31 cellular contexts compared by ENCODE assay signal in genomic region chr14:49089078-49089477, GRCh38.
"Had no signal": no experiment of that assay in that cellular context is flagged by ENCODE, and none has a peak within 500 bp of the region (broad histone marks: within the 10 kb centered on the region; RNA-seq: fewer than 3 reads in every experiment).

No MANE protein-coding gene starts in this region.

- H3K27me3 ChIP-seq: brain microvascular endothelial cell, dorsolateral prefrontal cortex, esophagus muscularis mucosa, foreskin keratinocyte, gastrocnemius medialis, heart left ventricle had no signal

- ATAC-seq: activated CD4-positive, CD25-positive, alpha-beta regulatory T cell treated with anti-CD3 and anti-CD28 coated beads, Interleukin-2, amount 50 U/mL, for 24 hours; activated CD8-positive, alpha-beta T cell treated with anti-CD3 and anti-CD28 coated beads for 36 hours; activated T-cell treated with anti-CD3 and anti-CD28 coated beads, Interleukin-2, amount 50 U/mL, for 4 hours; activated T-helper 17 cell treated with anti-CD3 and anti-CD28 coated beads, Interleukin-2, amount 50 U/mL, for 72 hours; foreskin keratinocyte; gastrocnemius medialis; heart left ventricle; T-helper 17 cell had no signal

- H3K4me3 ChIP-seq: coronary artery, dorsolateral prefrontal cortex, esophagus muscularis mucosa, gastrocnemius medialis, heart left ventricle had no signal

- DNase-seq: activated B cell treated with CpG ODN at 0.5 μM for 24 hours; activated CD4-positive, alpha-beta T cell treated with anti-CD3 and anti-CD28 coated beads for 48 hours; activated CD4-positive, alpha-beta T cell treated with anti-CD3 and anti-CD28 coated beads, Interleukin-2, amount 50 U/mL, for 1 hour; activated CD4-positive, alpha-beta T cell treated with anti-CD3 and anti-CD28 coated beads, Interleukin-2, amount 50 U/mL, for 48 hours; activated CD8-positive, alpha-beta memory T cell treated with anti-CD3 and anti-CD28 coated beads for 24 hours; activated CD8-positive, alpha-beta T cell treated with anti-CD3 and anti-CD28 coated beads for 36 hours; activated effector memory CD4-positive, alpha-beta T cell treated with Interleukin-2 at 50 U/mL for 16 hours; activated gamma-delta T cell treated with Interleukin-2 at 50 U/mL for 16 hours; activated naive CD4-positive, alpha-beta T cell treated with anti-CD3 and anti-CD28 coated beads, Interleukin-2, amount 50 U/mL, for 16 hours; activated naive CD4-positive, alpha-beta T cell treated with Interleukin-2 at 50 U/mL for 16 hours; activated T-cell treated with anti-CD3 and anti-CD28 coated beads, Interleukin-2, amount 50 U/mL, for 4 hours; amniotic stem cell; anterior cingulate cortex; brain microvascular endothelial cell; dorsolateral prefrontal cortex; effector memory CD4-positive, alpha-beta T cell; endodermal cell; erythroblast; foreskin keratinocyte; gastrocnemius medialis; glutamatergic neuron; heart left ventricle; T-helper 17 cell; T1000; WERI-Rb-1 had no signal

- H3K36me3 ChIP-seq: brain microvascular endothelial cell, esophagus muscularis mucosa, gastrocnemius medialis, heart left ventricle, WERI-Rb-1 had no signal

- H3K9me3 ChIP-seq: esophagus muscularis mucosa, gastrocnemius medialis, heart left ventricle had no signal

- H3K27ac ChIP-seq: brain microvascular endothelial cell, coronary artery, dorsolateral prefrontal cortex, esophagus muscularis mucosa, foreskin keratinocyte, gastrocnemius medialis, heart left ventricle, WERI-Rb-1 had no signal

- H3K4me1 ChIP-seq: esophagus muscularis mucosa, foreskin keratinocyte, gastrocnemius medialis, heart left ventricle had no signal

- FAIRE-seq: astrocyte, bronchial epithelial cell had no signal
